ENCODE assay signal across 1 cellular context in genomic region chr1:144551543-144552424, GRCh38.
TF ChIP-seq lines count a peak whose summit lies in the region.

No MANE protein-coding gene starts in this region.

TF ChIP-seq in GM12878, 131 proteins besides CTCF, POLR2A, EP300 and RAD21 (continued from another document and continues in another):
- 0 out of 2 replicates have a peak, but pooled peaks have one; percentile 40 for TF ChIP-seq REST (IDR thresholded peaks at IDR 0.05; ENCODE audit: low read depth, low read length)
- TF ChIP-seq TCF12 (IDR thresholded peaks at IDR 0.05; ENCODE audit: low read depth, low read length): peak; percentile 60; the same call in 1 of the 2 replicates
- TF ChIP-seq, protein P1, sequence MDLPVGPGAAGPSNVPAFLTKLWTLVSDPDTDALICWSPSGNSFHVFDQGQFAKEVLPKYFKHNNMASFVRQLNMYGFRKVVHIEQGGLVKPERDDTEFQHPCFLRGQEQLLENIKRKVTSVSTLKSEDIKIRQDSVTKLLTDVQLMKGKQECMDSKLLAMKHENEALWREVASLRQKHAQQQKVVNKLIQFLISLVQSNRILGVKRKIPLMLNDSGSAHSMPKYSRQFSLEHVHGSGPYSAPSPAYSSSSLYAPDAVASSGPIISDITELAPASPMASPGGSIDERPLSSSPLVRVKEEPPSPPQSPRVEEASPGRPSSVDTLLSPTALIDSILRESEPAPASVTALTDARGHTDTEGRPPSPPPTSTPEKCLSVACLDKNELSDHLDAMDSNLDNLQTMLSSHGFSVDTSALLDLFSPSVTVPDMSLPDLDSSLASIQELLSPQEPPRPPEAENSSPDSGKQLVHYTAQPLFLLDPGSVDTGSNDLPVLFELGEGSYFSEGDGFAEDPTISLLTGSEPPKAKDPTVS (IDR thresholded peaks at IDR 0.05; ENCODE audit: low read depth, low read length): no peak
- no peak for TF ChIP-seq ASH2L (IDR thresholded peaks at IDR 0.05; ENCODE audit: borderline replicate concordance, low read depth)
- TF ChIP-seq, protein P2, sequence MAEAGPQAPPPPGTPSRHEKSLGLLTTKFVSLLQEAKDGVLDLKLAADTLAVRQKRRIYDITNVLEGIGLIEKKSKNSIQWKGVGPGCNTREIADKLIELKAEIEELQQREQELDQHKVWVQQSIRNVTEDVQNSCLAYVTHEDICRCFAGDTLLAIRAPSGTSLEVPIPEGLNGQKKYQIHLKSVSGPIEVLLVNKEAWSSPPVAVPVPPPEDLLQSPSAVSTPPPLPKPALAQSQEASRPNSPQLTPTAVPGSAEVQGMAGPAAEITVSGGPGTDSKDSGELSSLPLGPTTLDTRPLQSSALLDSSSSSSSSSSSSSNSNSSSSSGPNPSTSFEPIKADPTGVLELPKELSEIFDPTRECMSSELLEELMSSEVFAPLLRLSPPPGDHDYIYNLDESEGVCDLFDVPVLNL (IDR thresholded peaks at IDR 0.05; ENCODE audit: low read depth, low read length): no peak
- TF ChIP-seq, protein P3, sequence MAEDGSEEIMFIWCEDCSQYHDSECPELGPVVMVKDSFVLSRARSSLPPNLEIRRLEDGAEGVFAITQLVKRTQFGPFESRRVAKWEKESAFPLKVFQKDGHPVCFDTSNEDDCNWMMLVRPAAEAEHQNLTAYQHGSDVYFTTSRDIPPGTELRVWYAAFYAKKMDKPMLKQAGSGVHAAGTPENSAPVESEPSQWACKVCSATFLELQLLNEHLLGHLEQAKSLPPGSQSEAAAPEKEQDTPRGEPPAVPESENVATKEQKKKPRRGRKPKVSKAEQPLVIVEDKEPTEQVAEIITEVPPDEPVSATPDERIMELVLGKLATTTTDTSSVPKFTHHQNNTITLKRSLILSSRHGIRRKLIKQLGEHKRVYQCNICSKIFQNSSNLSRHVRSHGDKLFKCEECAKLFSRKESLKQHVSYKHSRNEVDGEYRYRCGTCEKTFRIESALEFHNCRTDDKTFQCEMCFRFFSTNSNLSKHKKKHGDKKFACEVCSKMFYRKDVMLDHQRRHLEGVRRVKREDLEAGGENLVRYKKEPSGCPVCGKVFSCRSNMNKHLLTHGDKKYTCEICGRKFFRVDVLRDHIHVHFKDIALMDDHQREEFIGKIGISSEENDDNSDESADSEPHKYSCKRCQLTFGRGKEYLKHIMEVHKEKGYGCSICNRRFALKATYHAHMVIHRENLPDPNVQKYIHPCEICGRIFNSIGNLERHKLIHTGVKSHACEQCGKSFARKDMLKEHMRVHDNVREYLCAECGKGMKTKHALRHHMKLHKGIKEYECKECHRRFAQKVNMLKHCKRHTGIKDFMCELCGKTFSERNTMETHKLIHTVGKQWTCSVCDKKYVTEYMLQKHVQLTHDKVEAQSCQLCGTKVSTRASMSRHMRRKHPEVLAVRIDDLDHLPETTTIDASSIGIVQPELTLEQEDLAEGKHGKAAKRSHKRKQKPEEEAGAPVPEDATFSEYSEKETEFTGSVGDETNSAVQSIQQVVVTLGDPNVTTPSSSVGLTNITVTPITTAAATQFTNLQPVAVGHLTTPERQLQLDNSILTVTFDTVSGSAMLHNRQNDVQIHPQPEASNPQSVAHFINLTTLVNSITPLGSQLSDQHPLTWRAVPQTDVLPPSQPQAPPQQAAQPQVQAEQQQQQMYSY (CRISPR knock-in tag; IDR thresholded peaks at IDR 0.05): peak; percentile 93
- no peak for TF ChIP-seq KDM1A (IDR thresholded peaks at IDR 0.05; ENCODE audit: borderline replicate concordance)
- TF ChIP-seq ZSCAN29 (IDR thresholded peaks at IDR 0.05): no peak
- no peak for TF ChIP-seq SREBF1 (IDR thresholded peaks at IDR 0.05; ENCODE audit: low read length)
- TF ChIP-seq IKZF1 (conservative IDR thresholded peaks at IDR 0.05): peak; percentile 94
- TF ChIP-seq IRF5 (IDR thresholded peaks at IDR 0.05; ENCODE audit: borderline replicate concordance): peak; percentile 29; the same call in 1 of the 2 replicates
- peak; percentile 100 for TF ChIP-seq SMAD5 (IDR thresholded peaks at IDR 0.05; ENCODE audit: low read depth)
- peak; percentile 44 for TF ChIP-seq RAD51 (IDR thresholded peaks at IDR 0.05)
- TF ChIP-seq CREM (IDR thresholded peaks at IDR 0.05; ENCODE audit: low read depth): peak; percentile 79
- TF ChIP-seq TCF7 (IDR thresholded peaks at IDR 0.05; ENCODE audit: borderline replicate concordance): peak; percentile 84
- TF ChIP-seq CREB1 (IDR thresholded peaks at IDR 0.05; ENCODE audit: low read depth): peak; percentile 81
- TF ChIP-seq SMARCA5 (IDR thresholded peaks at IDR 0.05): no peak
- no peak for TF ChIP-seq RB1 (IDR thresholded peaks at IDR 0.05; ENCODE audit: borderline replicate concordance)
- TF ChIP-seq, protein P4, sequence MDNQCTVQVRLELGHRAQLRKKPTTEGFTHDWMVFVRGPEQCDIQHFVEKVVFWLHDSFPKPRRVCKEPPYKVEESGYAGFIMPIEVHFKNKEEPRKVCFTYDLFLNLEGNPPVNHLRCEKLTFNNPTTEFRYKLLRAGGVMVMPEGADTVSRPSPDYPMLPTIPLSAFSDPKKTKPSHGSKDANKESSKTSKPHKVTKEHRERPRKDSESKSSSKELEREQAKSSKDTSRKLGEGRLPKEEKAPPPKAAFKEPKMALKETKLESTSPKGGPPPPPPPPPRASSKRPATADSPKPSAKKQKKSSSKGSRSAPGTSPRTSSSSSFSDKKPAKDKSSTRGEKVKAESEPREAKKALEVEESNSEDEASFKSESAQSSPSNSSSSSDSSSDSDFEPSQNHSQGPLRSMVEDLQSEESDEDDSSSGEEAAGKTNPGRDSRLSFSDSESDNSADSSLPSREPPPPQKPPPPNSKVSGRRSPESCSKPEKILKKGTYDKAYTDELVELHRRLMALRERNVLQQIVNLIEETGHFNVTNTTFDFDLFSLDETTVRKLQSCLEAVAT (IDR thresholded peaks at IDR 0.05): peak; percentile 85
- TF ChIP-seq YBX1 (IDR thresholded peaks at IDR 0.05): no peak
- TF ChIP-seq, protein P5, sequence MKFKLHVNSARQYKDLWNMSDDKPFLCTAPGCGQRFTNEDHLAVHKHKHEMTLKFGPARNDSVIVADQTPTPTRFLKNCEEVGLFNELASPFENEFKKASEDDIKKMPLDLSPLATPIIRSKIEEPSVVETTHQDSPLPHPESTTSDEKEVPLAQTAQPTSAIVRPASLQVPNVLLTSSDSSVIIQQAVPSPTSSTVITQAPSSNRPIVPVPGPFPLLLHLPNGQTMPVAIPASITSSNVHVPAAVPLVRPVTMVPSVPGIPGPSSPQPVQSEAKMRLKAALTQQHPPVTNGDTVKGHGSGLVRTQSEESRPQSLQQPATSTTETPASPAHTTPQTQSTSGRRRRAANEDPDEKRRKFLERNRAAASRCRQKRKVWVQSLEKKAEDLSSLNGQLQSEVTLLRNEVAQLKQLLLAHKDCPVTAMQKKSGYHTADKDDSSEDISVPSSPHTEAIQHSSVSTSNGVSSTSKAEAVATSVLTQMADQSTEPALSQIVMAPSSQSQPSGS (IDR thresholded peaks at IDR 0.05; ENCODE audit: low read length): peak; percentile 88
- TF ChIP-seq SP1 (IDR thresholded peaks at IDR 0.05; ENCODE audit: low read depth, low read length): peak; percentile 52
- TF ChIP-seq TBL1XR1 (IDR thresholded peaks at IDR 0.05; ENCODE audit: low read depth, low read length): peak; percentile 49; the same call in 1 of the 2 replicates
- TF ChIP-seq MTA3 (IDR thresholded peaks at IDR 0.05; ENCODE audit: borderline replicate concordance, low read length): peak; percentile 99
- TF ChIP-seq, protein P6, sequence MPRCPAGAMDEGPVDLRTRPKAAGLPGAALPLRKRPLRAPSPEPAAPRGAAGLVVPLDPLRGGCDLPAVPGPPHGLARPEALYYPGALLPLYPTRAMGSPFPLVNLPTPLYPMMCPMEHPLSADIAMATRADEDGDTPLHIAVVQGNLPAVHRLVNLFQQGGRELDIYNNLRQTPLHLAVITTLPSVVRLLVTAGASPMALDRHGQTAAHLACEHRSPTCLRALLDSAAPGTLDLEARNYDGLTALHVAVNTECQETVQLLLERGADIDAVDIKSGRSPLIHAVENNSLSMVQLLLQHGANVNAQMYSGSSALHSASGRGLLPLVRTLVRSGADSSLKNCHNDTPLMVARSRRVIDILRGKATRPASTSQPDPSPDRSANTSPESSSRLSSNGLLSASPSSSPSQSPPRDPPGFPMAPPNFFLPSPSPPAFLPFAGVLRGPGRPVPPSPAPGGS (IDR thresholded peaks at IDR 0.05; ENCODE audit: borderline replicate concordance, insufficient read depth, low read depth, low read length, poor library complexity, severe bottlenecking): peak; percentile 85
- no peak for TF ChIP-seq ZNF24 (IDR thresholded peaks at IDR 0.05)
- TF ChIP-seq E2F8 (IDR thresholded peaks at IDR 0.05; ENCODE audit: low read depth, partially characterized antibody): no peak
- peak; percentile 69 to 89 for TF ChIP-seq BHLHE40 (IDR thresholded peaks at IDR 0.05; ENCODE audit: borderline replicate concordance in 1 of 2, low read depth in 2 of 2, low read length in 1 of 2)
- peak; percentile 43; the same call in 1 of the 2 replicates for TF ChIP-seq DPF2 (IDR thresholded peaks at IDR 0.05)
- TF ChIP-seq ZNF207 (IDR thresholded peaks at IDR 0.05; ENCODE audit: borderline replicate concordance): peak; percentile 84; the same call in 1 of the 2 replicates
- TF ChIP-seq PKNOX1 (IDR thresholded peaks at IDR 0.05): 0 out of 2 replicates have a peak, but pooled peaks have one; percentile 7
- peak; percentile 33; the same call in 1 of the 2 replicates for TF ChIP-seq TAF1 (IDR thresholded peaks at IDR 0.05; ENCODE audit: borderline replicate concordance, low read depth, low read length)
